In genomic region chrX:7120578-7121219, GRCh38 we compare ENCODE assay signal across 9 cellular contexts. TPM values are rescaled to one million over a fixed set of nuclear protein-coding genes. Genes with fewer than 3 reads are reported as not detected.
DNase-seq lines count a peak whose midpoint lies in the region; ATAC-seq and TF ChIP-seq lines count a peak whose summit lies in the region.
"Had no signal": no experiment of that assay in that cellular context is flagged by ENCODE, and none has a peak within 500 bp of the region (broad histone marks: within the 10 kb centered on the region; RNA-seq: fewer than 3 reads in every experiment).

No MANE protein-coding gene starts in this region.

- H4K12ac ChIP-seq in trophoblast cell (ENCODE audit: low read depth, low read length) = no peak overlapping the region

- H3K27ac ChIP-seq in trophoblast cell (ENCODE audit: low read depth, low read length) = no peak overlapping the region

- no peak overlapping the region for H4K8ac ChIP-seq in trophoblast cell (ENCODE audit: low read depth, low read length)

- no peak overlapping the region for H3K4me2 ChIP-seq in trophoblast cell (ENCODE audit: low read length)

- in situ Hi-C loops in astrocyte of the cerebellum (cut with HindIII; ENCODE audit: low sequenced_read_pairs) = no loop called here

- ATAC-seq in HG02938 (IDR thresholded peaks at IDR 0.05; ENCODE audit: unreplicated experiment) (no peak), GM18868 (IDR thresholded peaks at IDR 0.05; ENCODE audit: unreplicated experiment) (no peak)

- no peak overlapping the region for H2BK120ac ChIP-seq in trophoblast cell (ENCODE audit: insufficient read depth, low read length, poor library complexity)

- H4K91ac ChIP-seq in trophoblast cell (ENCODE audit: low read depth, low read length) = no peak overlapping the region

- H2AK5ac ChIP-seq in trophoblast cell (ENCODE audit: low read length) = no peak overlapping the region

- H3K79me2 ChIP-seq in trophoblast cell (ENCODE audit: control insufficient read depth, insufficient read depth, low read length, poor library complexity) = no peaks in the 10 kb centered on the region

- no peaks in the 10 kb centered on the region for H3K27me3 ChIP-seq in trophoblast cell (ENCODE audit: insufficient read depth, low read length)

- H3K23ac ChIP-seq in trophoblast cell (ENCODE audit: low read length) = no peak overlapping the region

- DNase-seq in EH (ENCODE audit: low read depth) (peak; percentile 46), MV-4-11 (lab: John Stamatoyannopoulos, UW) (peak; percentile 9), astrocyte of the cerebellum (ENCODE audit: low read depth) (peak; percentile 29), lung microvascular endothelial cell (ENCODE audit: low read depth in 2 of 2) (peak; percentile 77 to 84), activated gamma-delta T cell (lab: John Stamatoyannopoulos, UW) (no peak), trophoblast cell (no peak)
- DNase-seq: MM.1S had no signal

- no peak overlapping the region for H3K14ac ChIP-seq in trophoblast cell (ENCODE audit: low read length)

- TF ChIP-seq CTCF in astrocyte of the cerebellum (IDR thresholded peaks at IDR 0.05; ENCODE audit: low read depth, low read length, missing control alignments) = no peak

- H2BK12ac ChIP-seq in trophoblast cell (ENCODE audit: low read length) = no peak overlapping the region

- whole genome bisulfite sequencing in trophoblast cell (ENCODE audit: extremely low coverage, insufficient coverage, insufficient read length) = no CpG with 5 or more reads among the region's 2 CpGs

- H2AFZ ChIP-seq in trophoblast cell (ENCODE audit: insufficient read depth, low read length, poor library complexity) = no peak overlapping the region

- no peaks in the 10 kb centered on the region for H3K9me3 ChIP-seq in trophoblast cell (ENCODE audit: insufficient read depth, low read depth, low read length)

- no peaks in the 10 kb centered on the region for H3K79me1 ChIP-seq in trophoblast cell (ENCODE audit: low read length)

- H3K36me3 ChIP-seq in trophoblast cell (ENCODE audit: control insufficient read depth in 1 of 2, insufficient read depth in 2 of 2, low read length in 2 of 2) = peaks cover 0 to 2% of the 10 kb centered on the region in 2 experiments

- H3K4me1 ChIP-seq in trophoblast cell (ENCODE audit: control insufficient read depth in 1 of 2, insufficient read depth in 2 of 2, low read length in 2 of 2) = peaks cover 0 to 2% of the 10 kb centered on the region in 2 experiments

- H2BK5ac ChIP-seq in trophoblast cell (ENCODE audit: low read depth, low read length, poor library complexity) = no peak overlapping the region

- no peak overlapping the region for H3K18ac ChIP-seq in trophoblast cell (ENCODE audit: low read length)

- H3K4me3 ChIP-seq in astrocyte of the cerebellum (ENCODE audit: low read depth, low read length) (no peak overlapping the region), trophoblast cell (ENCODE audit: low read depth, low read length) (no peak overlapping the region)

- H3K9ac ChIP-seq in trophoblast cell (ENCODE audit: low read length) = no peak overlapping the region

- H3K4ac ChIP-seq in trophoblast cell (ENCODE audit: low read depth, low read length) = no peak overlapping the region

RNA-seq across cellular contexts. Expression of gene STS, which starts 26.8 kb away (rescaled TPM):
- 2.8 and 4.1 TPM in 2 replicates for total RNA-seq in lung microvascular endothelial cell
- polyA plus RNA-seq in trophoblast cell (2013) = 61.0 and 67.8 TPM in 2 replicates

RNA-seq across cellular contexts. Expression of gene PUDP, which starts 27.3 kb away (rescaled TPM):
- total RNA-seq in lung microvascular endothelial cell = 5.8 and 10.0 TPM in 2 replicates
- polyA plus RNA-seq in trophoblast cell (2013) = 17.0 and 17.1 TPM in 2 replicates

Comparison
In these comparisons a context has a peak if more than half of its experiments do, and no peak if none do; other contexts are left out.
1. DNase-seq: peak in EH (single experiment), MV-4-11 (single experiment), astrocyte of the cerebellum (single experiment) and lung microvascular endothelial cell (2 of 2); none in activated gamma-delta T cell (single experiment) and trophoblast cell (0 of 2).